8 cellular contexts compared by ENCODE assay signal in genomic region chr22:30287626-30288413, GRCh38. TPM values are rescaled to one million over a fixed set of nuclear protein-coding genes. Genes with fewer than 3 reads are reported as not detected.
DNase-seq lines count a peak whose midpoint lies in the region; ATAC-seq and TF ChIP-seq lines count a peak whose summit lies in the region.

No MANE protein-coding gene starts in this region.

- peaks cover 3% of the 10 kb centered on the region for H3K36me3 Mint-ChIP-seq in endothelial cell (ENCODE audit: low read depth, unreplicated experiment)

- H4K5ac ChIP-seq in mesendoderm (ENCODE audit: low read length) = no peak overlapping the region

- no peak overlapping the region for H3K4me2 ChIP-seq in mesendoderm (ENCODE audit: low read length)

- no peaks in the 10 kb centered on the region for H3K9me3 ChIP-seq in HAP-1

- no peak overlapping the region for H3K56ac ChIP-seq in mesendoderm (ENCODE audit: low read length)

- H3K4me3 Mint-ChIP-seq in endothelial cell (ENCODE audit: unreplicated experiment) = peak overlapping the region; percentile 77

- no CpG with 5 or more reads among the region's 5 CpGs for WGBS in mesendoderm (ENCODE audit: extremely low coverage, insufficient coverage, low lambda C conversion rate)

- H3K79me2 ChIP-seq in mesendoderm (ENCODE audit: control insufficient read depth, insufficient read depth, low read length) = no peaks in the 10 kb centered on the region

- in situ Hi-C loops in HAP-1 (cut with MboI; ENCODE audit: low sequenced_read_pairs) = no loop called here

- no peak overlapping the region for H2AK5ac ChIP-seq in mesendoderm (ENCODE audit: low read length)

- H3K9ac ChIP-seq in mesendoderm (ENCODE audit: low read length) = peak overlapping the region; percentile 8

- H3K27me3 ChIP-seq in HAP-1 (ENCODE audit: low read depth) (no peaks in the 10 kb centered on the region), mesendoderm (ENCODE audit: insufficient read depth, low read length, poor library complexity) (no peaks in the 10 kb centered on the region)

- H2BK5ac ChIP-seq in mesendoderm (ENCODE audit: low read length) = no peak overlapping the region

- 0 out of 2 replicates have a peak, but pooled peaks cover 3% of the 10 kb centered on the region for H3K36me3 ChIP-seq in HAP-1 (replicated peaks)
- H3K36me3 ChIP-seq in mesendoderm (ENCODE audit: control insufficient read depth, insufficient read depth, low read length) = no peaks in the 10 kb centered on the region

- peaks cover 10% of the 10 kb centered on the region for H3K4me1 Mint-ChIP-seq in endothelial cell (ENCODE audit: unreplicated experiment)

- peak overlapping the region; percentile 67 for H3K27ac Mint-ChIP-seq in endothelial cell (ENCODE audit: unreplicated experiment)

- no peak overlapping the region for H3K27ac ChIP-seq in mesendoderm (ENCODE audit: low read depth, low read length)

- no peak overlapping the region for H3K23ac ChIP-seq in mesendoderm (ENCODE audit: low read length)

- H3K27me3 Mint-ChIP-seq in endothelial cell (ENCODE audit: unreplicated experiment) = peaks cover 1% of the 10 kb centered on the region

- H3K18ac ChIP-seq in mesendoderm (ENCODE audit: low read length) = no peak overlapping the region

- DNase-seq in Ammon's horn (ENCODE audit: low spot score) = peak; percentile 88
- DNase-seq in HAP-1 (ENCODE audit: low spot score in 2 of 2) = peak; percentile 63 to 88
- DNase-seq in NOMO-1 (lab: John Stamatoyannopoulos, UW; ENCODE audit: unreplicated experiment in 2 of 2) = peak; percentile 58 to 81
- DNase-seq in activated CD8-positive, alpha-beta memory T cell treated with anti-CD3 and anti-CD28 coated beads, Interleukin-2, amount 50 U/mL, for 24 hours (ENCODE audit: extremely low read depth) = peak; percentile 80
- DNase-seq in endothelial cell (ENCODE audit: low spot score) = peak; percentile 82
- DNase-seq in mesendoderm = peak; percentile 98
- peak; percentile 84 for DNase-seq in stimulated activated CD8-positive, alpha-beta memory T cell treated with anti-CD3 and anti-CD28 coated beads, Interleukin-12 subunit alpha, Interleukin-12 subunit beta, amount 100 ng/mL, for 1 hour (ENCODE audit: low read depth)

- TF ChIP-seq CTCF in endothelial cell (IDR thresholded peaks at IDR 0.05; ENCODE audit: unreplicated experiment) = peak; percentile 83

- H3K79me1 ChIP-seq in mesendoderm (ENCODE audit: low read length) = no peaks in the 10 kb centered on the region

- no peak overlapping the region for H4K8ac ChIP-seq in mesendoderm (ENCODE audit: low read depth, low read length)

- no peak overlapping the region for H2BK120ac ChIP-seq in mesendoderm (ENCODE audit: low read depth, low read length)

- no peaks in the 10 kb centered on the region for H3K9me3 Mint-ChIP-seq in endothelial cell (ENCODE audit: unreplicated experiment)

- H3K4me1 ChIP-seq in HAP-1 (peaks cover 10% of the 10 kb centered on the region), mesendoderm (ENCODE audit: control insufficient read depth, low read depth, low read length) (peaks cover 11% of the 10 kb centered on the region)

- no peak overlapping the region for H2BK15ac ChIP-seq in mesendoderm (replicated peaks; ENCODE audit: low read depth)

- H3K4me3 ChIP-seq in HAP-1 (peak overlapping the region; percentile 60), mesendoderm (ENCODE audit: low read length) (no peak overlapping the region)

- ATAC-seq in GM18867 (IDR thresholded peaks at IDR 0.05; ENCODE audit: unreplicated experiment) = no peak

- H3K4ac ChIP-seq in mesendoderm (ENCODE audit: low read depth, low read length) = no peak overlapping the region

RNA-seq across cellular contexts. Expression of gene CASTOR1, which starts 1.5 kb away (rescaled TPM):
- total RNA-seq in endothelial cell (ENCODE audit: unreplicated experiment) = 17.2 TPM
- 3.3 TPM for polyA plus RNA-seq in mesendoderm (2013, experiment 1 of 2)
- 3.4 TPM for polyA plus RNA-seq in mesendoderm (2013, experiment 2 of 2)

RNA-seq across cellular contexts. Expression of gene OSM, which starts 21.2 kb away (rescaled TPM):
- not detected for total RNA-seq in endothelial cell (ENCODE audit: unreplicated experiment)
- not detected for polyA plus RNA-seq in mesendoderm (2013, experiment 1 of 2)
- not detected for polyA plus RNA-seq in mesendoderm (2013, experiment 2 of 2)

RNA-seq across cellular contexts. Expression of gene TBC1D10A, which starts 38.9 kb away (rescaled TPM):
- 7.9 TPM for total RNA-seq in endothelial cell (ENCODE audit: unreplicated experiment)
- polyA plus RNA-seq in mesendoderm (2013, experiment 1 of 2) = 2.7 TPM
- 2.6 TPM for polyA plus RNA-seq in mesendoderm (2013, experiment 2 of 2)

RNA-seq across cellular contexts. Expression of gene LIF, which starts 41.3 kb away (rescaled TPM):
- total RNA-seq in endothelial cell (ENCODE audit: unreplicated experiment) = 0.23 TPM
- 1.0 TPM for polyA plus RNA-seq in mesendoderm (2013, experiment 1 of 2)
- 0.84 TPM for polyA plus RNA-seq in mesendoderm (2013, experiment 2 of 2)
